Comparison of ENCODE assay signal across 29 cellular contexts in genomic region chr17:37064956-37065355, GRCh38.
"Had no signal": no experiment of that assay in that cellular context is flagged by ENCODE, and none has a peak within 500 bp of the region (broad histone marks: within the 10 kb centered on the region; RNA-seq: fewer than 3 reads in every experiment).

No MANE protein-coding gene starts in this region.

- ATAC-seq: activated naive CD8-positive, alpha-beta T cell treated with anti-CD3 and anti-CD28 coated beads, Interleukin-2, amount 50 U/mL, for 24 hours; activated T-cell treated with anti-CD3 and anti-CD28 coated beads, Interleukin-2, amount 50 U/mL, for 4 hours; PC-3 had no signal

- H3K27ac ChIP-seq: Peyer's patch, SJSA1 had no signal

- H3K36me3 ChIP-seq: Peyer's patch, SJSA1 had no signal

- H3K27me3 ChIP-seq: Peyer's patch, SJSA1 had no signal

- FAIRE-seq: bronchial epithelial cell had no signal

- H3K9ac ChIP-seq: SK-N-SH had no signal

- H3K9me3 ChIP-seq: Peyer's patch, SJSA1, SK-N-SH had no signal

- H3K4me2 ChIP-seq: SK-N-SH had no signal

- H3K4me3 ChIP-seq: Peyer's patch, SJSA1 had no signal

- DNase-seq: activated B cell treated with CpG ODN at 0.5 μM for 24 hours; activated CD4-positive, alpha-beta memory T cell treated with anti-CD3 and anti-CD28 coated beads for 36 hours; activated CD4-positive, alpha-beta T cell treated with anti-CD3 and anti-CD28 coated beads for 4 hours; activated CD4-positive, alpha-beta T cell treated with anti-CD3 and anti-CD28 coated beads, Interleukin-2, amount 50 U/mL, for 1 hour; activated CD4-positive, CD25-positive, alpha-beta regulatory T cell treated with anti-CD3 and anti-CD28 coated beads, Interleukin-2, amount 50 U/mL, for 72 hours; activated CD8-positive, alpha-beta memory T cell treated with anti-CD3 and anti-CD28 coated beads, Interleukin-2, amount 50 U/mL, for 4 hours; activated effector memory CD4-positive, alpha-beta T cell treated with Interleukin-2 at 50 U/mL for 16 hours; activated naive CD4-positive, alpha-beta T cell treated with anti-CD3 and anti-CD28 coated beads, Interleukin-2, amount 10 ng/mL, durations not matched to agents 7 days and 5 days; activated naive CD8-positive, alpha-beta T cell treated with anti-CD3 and anti-CD28 coated beads, Interleukin-2, amount 50 U/mL, for 24 hours; activated T-cell treated with anti-CD3 and anti-CD28 coated beads for 4 hours; activated T-cell treated with anti-CD3 and anti-CD28 coated beads, Interleukin-2, amount 50 U/mL, for 4 hours; anterior cingulate cortex; caudate nucleus; KG1; MM.1S; MV-4-11; NCI-H1092; NCI-H1436 treated with DMSO at 0.1 percent for 48 hours; NCI-H1694 treated with DMSO at 0.1 percent for 48 hours; NCI-H2029; NCI-H748 treated with DMSO at 0.1 percent for 48 hours; NK-92 treated with Interleukin-12 subunit alpha and Interleukin-12 subunit beta, amount 100 ng/mL, for 24 hours; PC-3; Peyer's patch; RPMI8226; SHP77 treated with DMSO at 0.1 percent for 48 hours had no signal
